ENCODE assay signal across 1 cellular context in genomic region chr20:36601546-36601945, GRCh38.
TF ChIP-seq lines count a peak whose summit lies in the region.

No MANE protein-coding gene starts in this region.

TF ChIP-seq in K562, 482 proteins besides CTCF, POLR2A, EP300 and RAD21:
- TF ChIP-seq TFAM (CRISPR knock-in tag; conservative IDR thresholded peaks at IDR 0.05) (no peak), CHD1 (IDR thresholded peaks at IDR 0.05; ENCODE audit: low read length) (no peak)
- TF ChIP-seq, protein P1, sequence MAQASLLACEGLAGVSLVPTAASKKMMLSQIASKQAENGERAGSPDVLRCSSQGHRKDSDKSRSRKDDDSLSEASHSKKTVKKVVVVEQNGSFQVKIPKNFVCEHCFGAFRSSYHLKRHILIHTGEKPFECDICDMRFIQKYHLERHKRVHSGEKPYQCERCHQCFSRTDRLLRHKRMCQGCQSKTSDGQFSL (CRISPR knock-in tag; IDR thresholded peaks at IDR 0.05) = no peak
- TF ChIP-seq, protein P1 (tag; IDR thresholded peaks at IDR 0.05) = no peak
